In the genomic region with DNA sequence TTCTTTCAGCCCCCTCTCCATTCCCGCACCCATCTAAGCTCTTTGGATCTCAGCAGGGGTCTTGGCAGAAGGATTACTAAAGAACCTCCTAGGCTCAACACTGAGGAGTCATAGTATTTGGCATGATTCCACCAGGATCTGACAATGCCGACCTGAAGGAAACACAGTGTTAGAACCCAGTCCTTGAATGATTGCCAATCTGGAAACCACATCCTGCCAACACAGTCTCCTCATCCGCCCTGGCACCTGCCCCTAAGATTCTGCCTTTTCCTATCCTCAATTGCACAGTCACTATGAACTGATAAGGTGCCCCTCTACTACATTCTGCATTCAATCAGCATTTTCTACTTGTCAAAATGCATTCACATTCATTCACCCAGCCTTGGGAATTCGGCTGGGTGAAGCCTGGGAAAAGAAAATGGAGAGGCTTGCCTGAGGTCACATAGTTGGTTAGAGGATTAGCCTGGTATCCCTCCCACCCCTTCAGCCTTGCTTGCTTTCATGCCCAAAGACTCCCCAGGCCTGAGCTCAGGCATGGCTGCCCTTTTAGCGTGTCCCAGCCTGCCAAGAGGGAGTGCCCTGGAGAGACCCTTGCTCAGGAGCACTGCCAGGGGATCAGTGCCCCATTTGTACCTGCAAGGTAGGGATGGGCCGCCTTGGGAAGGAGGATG, we compare ENCODE assay signal across 11 cellular contexts. TPM values are rescaled to one million over a fixed set of nuclear protein-coding genes. Genes with fewer than 3 reads are reported as not detected.
A peak's percentile ranks its signal among the peaks of the same experiment; 100 is the strongest.
DNase-seq lines count a peak whose midpoint lies in the region; ATAC-seq and TF ChIP-seq lines count a peak whose summit lies in the region.
"Had no signal": no experiment of that assay in that cellular context is flagged by ENCODE, and none has a peak within 500 bp of the region (broad histone marks: within the 10 kb centered on the region; RNA-seq: fewer than 3 reads in every experiment).

No MANE protein-coding gene starts in this region.

- H3K27ac ChIP-seq in HCT116 (ENCODE audit: low read depth, low read length) (peak overlapping the region; percentile 55), OCI-LY7 (ENCODE audit: low read depth, low read length, poor library complexity, severe bottlenecking) (no peak overlapping the region)

- H3K4me1 ChIP-seq in HCT116 (ENCODE audit: control insufficient read depth in 1 of 2, insufficient read depth in 2 of 2, low read length in 2 of 2), result peaks cover 35 to 37% of the 10 kb centered on the region in 2 experiments
- no peaks in the 10 kb centered on the region for H3K4me1 ChIP-seq in OCI-LY7 (ENCODE audit: insufficient read depth, low read length, poor library complexity, severe bottlenecking)

- H3K4me1 Mint-ChIP-seq in immature natural killer cell, result peaks cover 6 to 8% of the 10 kb centered on the region in 2 donors

- intact Hi-C loops in HCT116 (cut with micrococcal nuclease), result no loop called here
- intact Hi-C loops in head of caudate nucleus (cut with DNase I), result no loop called here
- intact Hi-C loops in OCI-LY7 (cut with micrococcal nuclease; ENCODE audit: unreplicated experiment), result no loop called here

- DNase-seq in COR-L47 (lab: John Stamatoyannopoulos, UW) (peak; percentile 15), HCT116 (ENCODE audit: low read depth, low spot score) (peak; percentile 88), foreskin fibroblast (peak; percentile 68 to 72), immature natural killer cell (no peak), head of caudate nucleus (no peak), OCI-LY7 (ENCODE audit: low spot score) (no peak)
- DNase-seq: kidney, NCI-H1417 treated with DMSO at 0.1 percent for 48 hours had no signal

- POLR2A ChIA-PET in HCT116 (lab: Charles Lee) (no interaction called here), OCI-LY7 (lab: Charles Lee) (no interaction called here)

- TF ChIP-seq CTCF in HCT116 (IDR thresholded peaks at IDR 0.05 in 2 of 3, conservative IDR thresholded peaks at IDR 0.05 in 1 of 3; ENCODE audit: borderline replicate concordance in 1 of 3, insufficient read depth in 1 of 3, low read depth in 2 of 3, low read length in 2 of 3), result no peak
- no peak for TF ChIP-seq CTCF in foreskin fibroblast (IDR thresholded peaks at IDR 0.05; ENCODE audit: low read depth, low read length)
- TF ChIP-seq CTCF in OCI-LY7 (conservative IDR thresholded peaks at IDR 0.05; ENCODE audit: low read length), result no peak

- no peak for TF ChIP-seq POLR2A in HCT116 (IDR thresholded peaks at IDR 0.05; ENCODE audit: borderline replicate concordance, extremely low read depth, insufficient read depth, insufficient read length)

- H3K4me3 ChIP-seq in HCT116 (replicated peaks in 1 of 2; ENCODE audit: low read depth in 1 of 2, low read length in 2 of 2) (0 out of 4 replicates have a peak overlapping the region, but pooled peaks of 1 of the 2 experiments have one; percentile 16), foreskin fibroblast (ENCODE audit: low read depth in 1 of 2, low read length in 2 of 2) (no peak overlapping the region), OCI-LY7 (ENCODE audit: low read depth, low read length, poor library complexity, severe bottlenecking) (no peak overlapping the region)

- no peak overlapping the region for H3K9ac ChIP-seq in HCT116 (ENCODE audit: low read length)

- no peak for TF ChIP-seq RAD21 in HCT116 (IDR thresholded peaks at IDR 0.05; ENCODE audit: low read depth)

- CTCF ChIA-PET in HCT116 (lab: Charles Lee), result no interaction called here
- CTCF ChIA-PET in OCI-LY7 (lab: Charles Lee; ENCODE audit: unreplicated experiment), result no interaction called here

- BruUV-seq in HCT116 (replicated peaks; lab: Mats Ljungman, UMichigan), result no TSS peak
- BruUV-seq in OCI-LY7 (replicated peaks; lab: Mats Ljungman, UMichigan), result no TSS peak

- H3K4me3 Mint-ChIP-seq in immature natural killer cell, result no peak overlapping the region

- H2AFZ ChIP-seq in HCT116 (ENCODE audit: low read depth, low read length, poor library complexity, severe bottlenecking), result no peak overlapping the region
- no peak overlapping the region for H2AFZ ChIP-seq in OCI-LY7 (ENCODE audit: low read length)

- peaks cover 0 to 13% (median 4%) of the 10 kb centered on the region in 3 donors for H3K27me3 Mint-ChIP-seq in immature natural killer cell (ENCODE audit: low read depth in 3 of 3)

- H3K36me3 ChIP-seq in HCT116 (ENCODE audit: control insufficient read depth in 1 of 2, insufficient read depth in 2 of 2, low read length in 2 of 2) (no peaks in the 10 kb centered on the region), OCI-LY7 (ENCODE audit: insufficient read depth, low read length) (no peaks in the 10 kb centered on the region)

- ATAC-seq in HCT116, result peak; percentile 84
- peak; percentile 79 for ATAC-seq in SK-N-SH treated with all-trans-retinoic acid at 6 μM for 48 hours
- no peak for ATAC-seq in GM19351 (IDR thresholded peaks at IDR 0.05; ENCODE audit: unreplicated experiment)

- RAD21 ChIA-PET in HCT116 (lab: Charles Lee; ENCODE audit: low non-redundant PET in 1 of 2, low total read pairs in 2 of 2, uncharacterized antibody in 2 of 2, unreplicated experiment in 2 of 2), result no interaction called here

- no peaks in the 10 kb centered on the region for H3K27me3 ChIP-seq in HCT116 (ENCODE audit: insufficient read depth, low read length)

- H3K36me3 Mint-ChIP-seq in immature natural killer cell, result no peaks in the 10 kb centered on the region

- H3K9me2 ChIP-seq in HCT116 (ENCODE audit: insufficient read depth) (no peaks in the 10 kb centered on the region), OCI-LY7 (ENCODE audit: insufficient read depth, low read length) (no peaks in the 10 kb centered on the region)

- H3K9me3 Mint-ChIP-seq in immature natural killer cell, result peaks cover 0 to 4% (median 0%) of the 10 kb centered on the region in 6 donors

- H3K27ac Mint-ChIP-seq in immature natural killer cell, result no peak overlapping the region

- no peaks in the 10 kb centered on the region for H4K20me1 ChIP-seq in HCT116 (ENCODE audit: insufficient read depth)
- H4K20me1 ChIP-seq in OCI-LY7 (ENCODE audit: insufficient read depth, low read length), result no peaks in the 10 kb centered on the region

- H3K4me2 ChIP-seq in HCT116 (ENCODE audit: low read length) (peak overlapping the region; percentile 69), OCI-LY7 (ENCODE audit: low read length) (no peak overlapping the region)

- H3K79me2 ChIP-seq in HCT116 (ENCODE audit: insufficient read depth, low read length) (no peaks in the 10 kb centered on the region), OCI-LY7 (ENCODE audit: insufficient read depth, low read depth, low read length) (no peaks in the 10 kb centered on the region)

- no peaks in the 10 kb centered on the region for H3K9me3 ChIP-seq in HCT116 (ENCODE audit: control insufficient read depth in 1 of 2, insufficient read depth in 1 of 2, low read depth in 1 of 2, low read length in 2 of 2)
- H3K9me3 ChIP-seq in OCI-LY7 (ENCODE audit: low read length), result no peaks in the 10 kb centered on the region

TF ChIP-seq in HCT116, 20 proteins besides CTCF, POLR2A, EP300 and RAD21 (continues in another document):
- TF ChIP-seq, protein P1, sequence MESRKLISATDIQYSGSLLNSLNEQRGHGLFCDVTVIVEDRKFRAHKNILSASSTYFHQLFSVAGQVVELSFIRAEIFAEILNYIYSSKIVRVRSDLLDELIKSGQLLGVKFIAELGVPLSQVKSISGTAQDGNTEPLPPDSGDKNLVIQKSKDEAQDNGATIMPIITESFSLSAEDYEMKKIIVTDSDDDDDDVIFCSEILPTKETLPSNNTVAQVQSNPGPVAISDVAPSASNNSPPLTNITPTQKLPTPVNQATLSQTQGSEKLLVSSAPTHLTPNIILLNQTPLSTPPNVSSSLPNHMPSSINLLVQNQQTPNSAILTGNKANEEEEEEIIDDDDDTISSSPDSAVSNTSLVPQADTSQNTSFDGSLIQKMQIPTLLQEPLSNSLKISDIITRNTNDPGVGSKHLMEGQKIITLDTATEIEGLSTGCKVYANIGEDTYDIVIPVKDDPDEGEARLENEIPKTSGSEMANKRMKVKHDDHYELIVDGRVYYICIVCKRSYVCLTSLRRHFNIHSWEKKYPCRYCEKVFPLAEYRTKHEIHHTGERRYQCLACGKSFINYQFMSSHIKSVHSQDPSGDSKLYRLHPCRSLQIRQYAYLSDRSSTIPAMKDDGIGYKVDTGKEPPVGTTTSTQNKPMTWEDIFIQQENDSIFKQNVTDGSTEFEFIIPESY (IDR thresholded peaks at IDR 0.05; ENCODE audit: extremely low read depth, insufficient replicate concordance, low read length), result no peak
- TF ChIP-seq CBX3 (IDR thresholded peaks at IDR 0.05; ENCODE audit: low read depth) (peak; percentile 26; the same call in 1 of the 2 replicates), SP1 (IDR thresholded peaks at IDR 0.05; ENCODE audit: low read depth) (peak; percentile 75), SIN3A (IDR thresholded peaks at IDR 0.05; ENCODE audit: low read depth) (peak; percentile 32; the same call in 1 of the 2 replicates), JUND (IDR thresholded peaks at IDR 0.05) (peak; percentile 62)

TF ChIP-seq in SK-N-SH treated with all-trans-retinoic acid at 6 μM for 48 hours, 23 proteins besides CTCF, POLR2A, EP300 and RAD21 (continues in another document):
- TF ChIP-seq CSRNP3 (CRISPR knock-in tag; IDR thresholded peaks at IDR 0.05) (no peak), ZNF565 (CRISPR knock-in tag; conservative IDR thresholded peaks at IDR 0.05; ENCODE audit: low read depth) (no peak), BACH2 (CRISPR knock-in tag; IDR thresholded peaks at IDR 0.05; ENCODE audit: borderline replicate concordance) (no peak), CSDC2 (CRISPR knock-in tag; IDR thresholded peaks at IDR 0.05) (no peak), ESRRG (CRISPR knock-in tag; IDR thresholded peaks at IDR 0.05) (no peak), PPARA (CRISPR knock-in tag; IDR thresholded peaks at IDR 0.05; ENCODE audit: borderline replicate concordance) (no peak), ZNF8 (CRISPR knock-in tag; IDR thresholded peaks at IDR 0.05) (no peak)

RNA-seq across cellular contexts. Expression of gene CLDN2, which starts 2.2 kb away (rescaled TPM):
- total RNA-seq in HCT116 (2021; ENCODE audit: unreplicated experiment) (0.10 TPM), OCI-LY7 (2022) (not detected in 2 replicates)
- polyA plus RNA-seq in HCT116 (2012), result 0.24 and 0.46 TPM in 2 replicates
- not detected for polyA plus RNA-seq in immature natural killer cell
- total RNA-seq in OCI-LY7 (2014; rRNA removed; shearing (Covaris generic)), result not detected in 2 replicates

RNA-seq across cellular contexts. Expression of gene RIPPLY1, which starts 14.8 kb away (rescaled TPM):
- total RNA-seq in HCT116 (2021; ENCODE audit: unreplicated experiment), result 0.27 TPM
- not detected in 2 replicates for polyA plus RNA-seq in HCT116 (2012)
- polyA plus RNA-seq in immature natural killer cell, result not detected
- not detected in 2 replicates for total RNA-seq in OCI-LY7 (2014; rRNA removed; shearing (Covaris generic))
- total RNA-seq in OCI-LY7 (2022), result not detected in 2 replicates
- total RNA-seq: skeletal muscle tissue had no signal

Comparison
In these comparisons a context has a peak if more than half of its experiments do, and no peak if none do; other contexts are left out.
1. DNase-seq: peak in COR-L47 (single experiment), HCT116 (single experiment) and foreskin fibroblast (2 of 2); none in immature natural killer cell (0 of 3), head of caudate nucleus (0 of 42) and OCI-LY7 (single experiment).